ENCODE assay signal across 22 cellular contexts in the genomic region with DNA sequence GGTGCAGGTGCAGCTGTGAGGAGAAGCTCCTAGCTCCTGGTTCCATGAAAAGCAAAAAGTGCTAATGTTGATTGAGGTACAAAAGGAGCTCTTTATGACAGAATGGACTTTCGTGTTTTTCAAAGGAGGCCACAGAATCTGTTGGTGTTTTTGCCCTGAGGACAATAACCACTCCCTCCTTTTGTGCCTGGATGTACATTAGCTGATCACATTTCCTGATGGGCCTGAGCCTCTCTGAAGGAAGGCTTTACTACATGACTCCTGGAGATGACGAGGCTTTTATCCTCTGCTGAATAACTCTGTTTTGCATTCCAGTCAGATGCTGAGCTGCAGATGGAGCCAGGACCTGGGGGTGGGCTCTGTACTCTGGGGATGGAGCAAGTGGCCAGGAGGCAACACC.
DNase-seq lines count a peak whose midpoint lies in the region; ATAC-seq and TF ChIP-seq lines count a peak whose summit lies in the region.
"Had no signal": no experiment of that assay in that cellular context is flagged by ENCODE, and none has a peak within 500 bp of the region (broad histone marks: within the 10 kb centered on the region; RNA-seq: fewer than 3 reads in every experiment).

No MANE protein-coding gene starts in this region.

- H3K9me3 Mint-ChIP-seq in WTC11, result no peaks in the 10 kb centered on the region
- no peaks in the 10 kb centered on the region for H3K9me3 Mint-ChIP-seq in activated naive CD8-positive, alpha-beta T cell treated with anti-CD3 and anti-CD28 coated beads for 36 hours
- H3K9me3 Mint-ChIP-seq in natural killer cell treated with Interleukin-12 subunit alpha and Interleukin-12 subunit beta and Interleukin-15 and Interleukin-18, amount 100 ng/mL, for 72 hours, result no peaks in the 10 kb centered on the region
- H3K9me3 Mint-ChIP-seq: T-cell had no signal

- H3K36me3 ChIP-seq in MG63, result no peaks in the 10 kb centered on the region

- no peak overlapping the region for H3K4me3 Mint-ChIP-seq in WTC11
- H3K4me3 Mint-ChIP-seq in activated naive CD8-positive, alpha-beta T cell treated with anti-CD3 and anti-CD28 coated beads for 36 hours, result no peak overlapping the region
- H3K4me3 Mint-ChIP-seq in natural killer cell treated with Interleukin-12 subunit alpha and Interleukin-12 subunit beta and Interleukin-15 and Interleukin-18, amount 100 ng/mL, for 72 hours, result no peak overlapping the region
- H3K4me3 Mint-ChIP-seq: CD4-positive, CD25-positive, alpha-beta regulatory T cell; T-cell had no signal

- H3K27me3 Mint-ChIP-seq in WTC11 (ENCODE audit: low read depth), result no peaks in the 10 kb centered on the region
- H3K27me3 Mint-ChIP-seq in activated naive CD8-positive, alpha-beta T cell treated with anti-CD3 and anti-CD28 coated beads for 36 hours, result no peaks in the 10 kb centered on the region
- H3K27me3 Mint-ChIP-seq in natural killer cell treated with Interleukin-12 subunit alpha and Interleukin-12 subunit beta and Interleukin-15 and Interleukin-18, amount 100 ng/mL, for 72 hours, result no peaks in the 10 kb centered on the region
- H3K27me3 Mint-ChIP-seq: CD4-positive, CD25-positive, alpha-beta regulatory T cell had no signal

- H3K4me1 Mint-ChIP-seq in WTC11, result peaks cover 19% of the 10 kb centered on the region
- H3K4me1 Mint-ChIP-seq in activated naive CD8-positive, alpha-beta T cell treated with anti-CD3 and anti-CD28 coated beads for 36 hours, result no peaks in the 10 kb centered on the region
- H3K4me1 Mint-ChIP-seq in natural killer cell treated with Interleukin-12 subunit alpha and Interleukin-12 subunit beta and Interleukin-15 and Interleukin-18, amount 100 ng/mL, for 72 hours (ENCODE audit: low read depth in 2 of 2), result no peaks in the 10 kb centered on the region
- H3K4me1 Mint-ChIP-seq: CD4-positive, CD25-positive, alpha-beta regulatory T cell; T-cell had no signal

- DNase-seq in DMS153 treated with DMSO at 0.1 percent for 48 hours (lab: John Stamatoyannopoulos, UW; ENCODE audit: unreplicated experiment) (peak; percentile 42), NCI-H187 treated with DMSO at 0.1 percent for 48 hours (lab: John Stamatoyannopoulos, UW) (peak; percentile 34), NCI-H345 (lab: John Stamatoyannopoulos, UW) (peak; percentile 87), WTC11 (ENCODE audit: low spot score) (no peak), MG63 (no peak)
- no peak for DNase-seq in activated naive CD8-positive, alpha-beta T cell treated with anti-CD3 and anti-CD28 coated beads for 36 hours
- no peak for DNase-seq in natural killer cell treated with Interleukin-12 subunit alpha and Interleukin-12 subunit beta and Interleukin-15 and Interleukin-18, amount 100 ng/mL, for 72 hours (ENCODE audit: low spot score)
- DNase-seq: ACHN; AML-193; CD4-positive, CD25-positive, alpha-beta regulatory T cell; DND-41; GDM1; GM23248; MV-4-11; NCI-H1694; NCI-H2227 treated with DMSO at 0.1 percent for 48 hours; NCI-H82; SHP77; SK-N-SH; T-cell; T-helper 9 cell had no signal

- no peak overlapping the region for H3K27ac Mint-ChIP-seq in WTC11
- H3K27ac Mint-ChIP-seq in activated naive CD8-positive, alpha-beta T cell treated with anti-CD3 and anti-CD28 coated beads for 36 hours, result no peak overlapping the region
- H3K27ac Mint-ChIP-seq in natural killer cell treated with Interleukin-12 subunit alpha and Interleukin-12 subunit beta and Interleukin-15 and Interleukin-18, amount 100 ng/mL, for 72 hours, result no peak overlapping the region
- H3K27ac Mint-ChIP-seq: CD4-positive, CD25-positive, alpha-beta regulatory T cell; T-cell had no signal

- H3K9me3 ChIP-seq in MG63, result no peaks in the 10 kb centered on the region
- H3K9me3 ChIP-seq: SK-N-SH had no signal

- H3K4me3 ChIP-seq in MG63, result no peak overlapping the region
- H3K4me3 ChIP-seq: GM12878, GM23248 had no signal

- CTCF ChIA-PET in WTC11 (lab: Charles Lee), result interaction anchor here (1.4 to 3.1 kb wide), 2 partner anchors 10 to 483 kb away, joined by 5 to 20 read pairs; no protein-coding TSS in a partner anchor

- ATAC-seq in WTC11, result peak; percentile 40; the same call in 1 of the 2 replicates
- ATAC-seq in natural killer cell treated with Interleukin-12 subunit alpha and Interleukin-12 subunit beta and Interleukin-15 and Interleukin-18, amount 100 ng/mL, for 72 hours, result no peak
- ATAC-seq: GM12878, T-cell had no signal

- no peaks in the 10 kb centered on the region for H3K27me3 ChIP-seq in MG63

- no peak for TF ChIP-seq CTCF in WTC11 (IDR thresholded peaks at IDR 0.05)

- POLR2A ChIA-PET in WTC11 (lab: Charles Lee), result no interaction called here

- H3K36me3 Mint-ChIP-seq in WTC11, result no peaks in the 10 kb centered on the region
- no peaks in the 10 kb centered on the region for H3K36me3 Mint-ChIP-seq in activated naive CD8-positive, alpha-beta T cell treated with anti-CD3 and anti-CD28 coated beads for 36 hours
- no peaks in the 10 kb centered on the region for H3K36me3 Mint-ChIP-seq in natural killer cell treated with Interleukin-12 subunit alpha and Interleukin-12 subunit beta and Interleukin-15 and Interleukin-18, amount 100 ng/mL, for 72 hours
- H3K36me3 Mint-ChIP-seq: CD4-positive, CD25-positive, alpha-beta regulatory T cell; T-cell had no signal

TF ChIP-seq in WTC11, 78 proteins besides CTCF, POLR2A, EP300 and RAD21:
- no peak for TF ChIP-seq NFE2L1 (CRISPR knock-in tag; IDR thresholded peaks at IDR 0.05)
- TF ChIP-seq FOXJ3 (CRISPR knock-in tag; IDR thresholded peaks at IDR 0.05; ENCODE audit: borderline replicate concordance), result no peak
- TF ChIP-seq, protein P1, sequence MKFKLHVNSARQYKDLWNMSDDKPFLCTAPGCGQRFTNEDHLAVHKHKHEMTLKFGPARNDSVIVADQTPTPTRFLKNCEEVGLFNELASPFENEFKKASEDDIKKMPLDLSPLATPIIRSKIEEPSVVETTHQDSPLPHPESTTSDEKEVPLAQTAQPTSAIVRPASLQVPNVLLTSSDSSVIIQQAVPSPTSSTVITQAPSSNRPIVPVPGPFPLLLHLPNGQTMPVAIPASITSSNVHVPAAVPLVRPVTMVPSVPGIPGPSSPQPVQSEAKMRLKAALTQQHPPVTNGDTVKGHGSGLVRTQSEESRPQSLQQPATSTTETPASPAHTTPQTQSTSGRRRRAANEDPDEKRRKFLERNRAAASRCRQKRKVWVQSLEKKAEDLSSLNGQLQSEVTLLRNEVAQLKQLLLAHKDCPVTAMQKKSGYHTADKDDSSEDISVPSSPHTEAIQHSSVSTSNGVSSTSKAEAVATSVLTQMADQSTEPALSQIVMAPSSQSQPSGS (CRISPR knock-in tag; IDR thresholded peaks at IDR 0.05; ENCODE audit: borderline replicate concordance, low read depth), result no peak
- no peak for TF ChIP-seq ZNF232 (CRISPR knock-in tag; IDR thresholded peaks at IDR 0.05)
- no peak for TF ChIP-seq ZNF263 (CRISPR knock-in tag; IDR thresholded peaks at IDR 0.05; ENCODE audit: low read depth)
- no peak for TF ChIP-seq CREB1 (CRISPR knock-in tag; IDR thresholded peaks at IDR 0.05)
- TF ChIP-seq, protein P2, sequence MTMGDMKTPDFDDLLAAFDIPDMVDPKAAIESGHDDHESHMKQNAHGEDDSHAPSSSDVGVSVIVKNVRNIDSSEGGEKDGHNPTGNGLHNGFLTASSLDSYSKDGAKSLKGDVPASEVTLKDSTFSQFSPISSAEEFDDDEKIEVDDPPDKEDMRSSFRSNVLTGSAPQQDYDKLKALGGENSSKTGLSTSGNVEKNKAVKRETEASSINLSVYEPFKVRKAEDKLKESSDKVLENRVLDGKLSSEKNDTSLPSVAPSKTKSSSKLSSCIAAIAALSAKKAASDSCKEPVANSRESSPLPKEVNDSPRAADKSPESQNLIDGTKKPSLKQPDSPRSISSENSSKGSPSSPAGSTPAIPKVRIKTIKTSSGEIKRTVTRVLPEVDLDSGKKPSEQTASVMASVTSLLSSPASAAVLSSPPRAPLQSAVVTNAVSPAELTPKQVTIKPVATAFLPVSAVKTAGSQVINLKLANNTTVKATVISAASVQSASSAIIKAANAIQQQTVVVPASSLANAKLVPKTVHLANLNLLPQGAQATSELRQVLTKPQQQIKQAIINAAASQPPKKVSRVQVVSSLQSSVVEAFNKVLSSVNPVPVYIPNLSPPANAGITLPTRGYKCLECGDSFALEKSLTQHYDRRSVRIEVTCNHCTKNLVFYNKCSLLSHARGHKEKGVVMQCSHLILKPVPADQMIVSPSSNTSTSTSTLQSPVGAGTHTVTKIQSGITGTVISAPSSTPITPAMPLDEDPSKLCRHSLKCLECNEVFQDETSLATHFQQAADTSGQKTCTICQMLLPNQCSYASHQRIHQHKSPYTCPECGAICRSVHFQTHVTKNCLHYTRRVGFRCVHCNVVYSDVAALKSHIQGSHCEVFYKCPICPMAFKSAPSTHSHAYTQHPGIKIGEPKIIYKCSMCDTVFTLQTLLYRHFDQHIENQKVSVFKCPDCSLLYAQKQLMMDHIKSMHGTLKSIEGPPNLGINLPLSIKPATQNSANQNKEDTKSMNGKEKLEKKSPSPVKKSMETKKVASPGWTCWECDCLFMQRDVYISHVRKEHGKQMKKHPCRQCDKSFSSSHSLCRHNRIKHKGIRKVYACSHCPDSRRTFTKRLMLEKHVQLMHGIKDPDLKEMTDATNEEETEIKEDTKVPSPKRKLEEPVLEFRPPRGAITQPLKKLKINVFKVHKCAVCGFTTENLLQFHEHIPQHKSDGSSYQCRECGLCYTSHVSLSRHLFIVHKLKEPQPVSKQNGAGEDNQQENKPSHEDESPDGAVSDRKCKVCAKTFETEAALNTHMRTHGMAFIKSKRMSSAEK (CRISPR knock-in tag; IDR thresholded peaks at IDR 0.05; ENCODE audit: borderline replicate concordance), result no peak

Comparison
In these comparisons a context has a peak if more than half of its experiments do, and no peak if none do; other contexts are left out.
1. DNase-seq: peak in DMS153 treated with DMSO at 0.1 percent for 48 hours (single experiment), NCI-H187 treated with DMSO at 0.1 percent for 48 hours (single experiment) and NCI-H345 (single experiment); none in WTC11 (single experiment), activated naive CD8-positive, alpha-beta T cell treated with anti-CD3 and anti-CD28 coated beads for 36 hours (single experiment), MG63 (single experiment) and natural killer cell treated with Interleukin-12 subunit alpha and Interleukin-12 subunit beta and Interleukin-15 and Interleukin-18, amount 100 ng/mL, for 72 hours (single experiment).